In the genomic region with DNA sequence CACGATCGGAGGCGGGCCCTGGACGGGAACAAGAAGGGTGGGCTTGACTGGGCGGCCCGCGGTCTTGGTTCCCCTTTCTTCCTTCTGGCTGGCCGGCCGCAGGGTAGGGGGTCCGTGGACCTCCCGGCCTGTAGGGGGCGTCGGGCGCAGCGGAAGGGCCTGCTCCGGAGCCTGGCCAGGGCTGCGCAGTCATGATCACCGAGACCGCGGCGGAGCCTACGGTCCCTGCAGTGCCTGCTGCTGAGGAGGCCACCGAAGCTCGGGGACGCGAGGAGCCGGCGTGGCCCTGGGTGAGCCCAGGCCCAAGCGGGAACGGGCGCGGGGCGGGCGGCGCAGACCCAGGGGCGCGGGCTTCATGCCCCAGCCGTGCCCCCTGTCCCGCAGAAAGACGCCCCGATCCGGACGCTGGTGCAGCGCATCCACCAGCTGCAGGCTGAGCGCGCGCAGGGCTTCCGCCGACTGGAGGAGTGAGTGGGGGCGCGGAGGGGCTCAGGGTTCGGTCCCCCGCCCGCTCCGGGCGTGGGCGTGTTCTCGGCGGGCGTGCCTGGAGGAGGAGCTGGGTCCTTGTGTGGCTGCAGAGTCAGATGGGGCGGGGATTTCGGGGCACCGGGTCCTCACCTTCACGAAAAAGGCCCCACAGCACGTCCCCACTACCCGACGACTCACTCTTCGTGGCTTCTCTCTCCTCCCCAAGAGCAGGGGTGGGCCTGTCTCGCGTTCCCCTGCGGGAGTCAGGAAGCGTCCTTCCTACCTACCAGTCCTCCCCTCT, we compare ENCODE assay signal across 8 cellular contexts. TPM values are rescaled to one million over a fixed set of nuclear protein-coding genes. Genes with fewer than 3 reads are reported as not detected.
DNase-seq lines count a peak whose midpoint lies in the region; ATAC-seq and TF ChIP-seq lines count a peak whose summit lies in the region.

Gene REX1BD (plus strand): TSS at position 188 of the 769 bp plus-strand sequence. CDS start 4 bp downstream, at position 192.

- H3K4me3 ChIP-seq in GM12875 (ENCODE audit: low read depth, low read length) = peak within 1 kb of the TSS; percentile 91
- peak within 1 kb of the TSS; percentile 72 to 84 for H3K4me3 ChIP-seq in right atrium auricular region
- H3K4me3 ChIP-seq in uterus = peak within 1 kb of the TSS; percentile 48 to 84

- H3K36me3 ChIP-seq in right atrium auricular region (peaks cover 10% of the 10 kb centered on the region), uterus (no peaks in the 10 kb centered on the region)

- peak within 1 kb of the TSS; percentile 89 for H3K27ac Mint-ChIP-seq in T-helper 17 cell

- H3K9me3 ChIP-seq in T-helper 17 cell (ENCODE audit: control insufficient read depth, low read length, poor library complexity, severe bottlenecking) (no peaks in the 10 kb centered on the region), right atrium auricular region (no peaks in the 10 kb centered on the region), uterus (no peaks in the 10 kb centered on the region)

- peak; percentile 88 for ATAC-seq in HG02759 (IDR thresholded peaks at IDR 0.05; ENCODE audit: unreplicated experiment)
- ATAC-seq in T-helper 17 cell = peak; percentile 82

- TF ChIP-seq CTCF in GM12875 (IDR thresholded peaks at IDR 0.05; ENCODE audit: borderline replicate concordance, insufficient read depth, low read depth, low read length) (peak; percentile 90), right atrium auricular region (IDR thresholded peaks at IDR 0.05) (peak; percentile 84 to 91), uterus (IDR thresholded peaks at IDR 0.05) (peak; percentile 77 to 92 (median 86))

- TF ChIP-seq POLR2A in uterus (IDR thresholded peaks at IDR 0.05) = peak; percentile 19 to 47

- peak within 1 kb of the TSS; percentile 89 for H3K4me3 Mint-ChIP-seq in T-helper 17 cell

- H3K4me1 Mint-ChIP-seq in T-helper 17 cell = peaks cover 27% of the 10 kb centered on the region

- no peaks in the 10 kb centered on the region for H3K27me3 Mint-ChIP-seq in T-helper 17 cell

- no peaks in the 10 kb centered on the region for H3K27me3 ChIP-seq in right atrium auricular region
- no peaks in the 10 kb centered on the region for H3K27me3 ChIP-seq in uterus

- peak; percentile 62 for DNase-seq in NCI-H128 (lab: John Stamatoyannopoulos, UW; ENCODE audit: unreplicated experiment)
- DNase-seq in T-helper 17 cell = peak; percentile 73 to 84 (median 79)
- peak; percentile 32 for DNase-seq in amniotic stem cell (lab: John Stamatoyannopoulos, UW)
- peak; percentile 88 for DNase-seq in right atrium auricular region (ENCODE audit: low spot score)
- DNase-seq in putamen (ENCODE audit: low spot score) = peak; percentile 78
- peak; percentile 84 for DNase-seq in uterus

- peak within 1 kb of the TSS; percentile 78 to 86 for H3K27ac ChIP-seq in right atrium auricular region
- peak within 1 kb of the TSS; percentile 88 to 89 for H3K27ac ChIP-seq in uterus

- H3K36me3 Mint-ChIP-seq in T-helper 17 cell (ENCODE audit: low read depth) = no peaks in the 10 kb centered on the region

- intact Hi-C loops in uterus (cut with DNase I; ENCODE audit: low total_unique reads) = no loop called here

- peaks cover 0 to 20% of the 10 kb centered on the region in 2 donors for H3K4me1 ChIP-seq in right atrium auricular region
- peaks cover 0 to 6% of the 10 kb centered on the region in 2 donors for H3K4me1 ChIP-seq in uterus

RNA-seq across cellular contexts. Expression of gene REX1BD, which starts in this region (rescaled TPM):
- total RNA-seq in T-helper 17 cell = 10 to 100 TPM; 89.1 to 97.1 TPM
- total RNA-seq in right atrium auricular region = 100 to 1,000 TPM; 119 to 171 TPM
- total RNA-seq in uterus = 100 to 1,000 TPM in 1 of 4 donors, 10 to 100 TPM in 3; 29.7 to 295 (median 74.2) TPM

Comparison
In these comparisons a context has a peak if more than half of its experiments do, and no peak if none do; other contexts are left out.
1. Peak in every context shown above with its lines: DNase-seq, ATAC-seq, H3K4me3 ChIP-seq and H3K27ac ChIP-seq.
2. DNase-seq: peak in every context shown above with its lines; median percentile 88 in right atrium auricular region; 84 in uterus; 79 in T-helper 17 cell; 78 in putamen; 62 in NCI-H128; 32 in amniotic stem cell.